In genomic region chr3:141192345-141192744, GRCh38 we compare ENCODE assay signal across 1 cellular context.
TF ChIP-seq lines count a peak whose summit lies in the region.

No MANE protein-coding gene starts in this region.

TF ChIP-seq in K562, 482 proteins besides CTCF, POLR2A, EP300 and RAD21 (continued from another document):
- no peak for TF ChIP-seq STAT6 (CRISPR knock-in tag; IDR thresholded peaks at IDR 0.05)
- 0 out of 2 replicates have a peak, but pooled peaks have one; percentile 15 for TF ChIP-seq TEAD4 (IDR thresholded peaks at IDR 0.05; ENCODE audit: low read length)
- TF ChIP-seq TEAD4 (CRISPR knock-in tag; IDR thresholded peaks at IDR 0.05; ENCODE audit: borderline replicate concordance): no peak
- no peak for TF ChIP-seq SNIP1 (IDR thresholded peaks at IDR 0.05; ENCODE audit: low read depth)
- TF ChIP-seq NR2F6 (CRISPR knock-in tag; IDR thresholded peaks at IDR 0.05): no peak
- TF ChIP-seq RBFOX2 (IDR thresholded peaks at IDR 0.05; ENCODE audit: low read depth, low read length): no peak
- TF ChIP-seq MYBL2 (IDR thresholded peaks at IDR 0.05; ENCODE audit: low read depth): no peak
- no peak for TF ChIP-seq MYBL2 (CRISPR knock-in tag; IDR thresholded peaks at IDR 0.05; ENCODE audit: borderline replicate concordance)
- TF ChIP-seq KLF10 (CRISPR knock-in tag; IDR thresholded peaks at IDR 0.05): no peak
- no peak for TF ChIP-seq THRAP3 (IDR thresholded peaks at IDR 0.05; ENCODE audit: borderline replicate concordance)
- TF ChIP-seq ZNF449 (CRISPR knock-in tag; IDR thresholded peaks at IDR 0.05): no peak
- peak; percentile 50; the same call in 1 of the 2 replicates for TF ChIP-seq CTBP1 (IDR thresholded peaks at IDR 0.05; ENCODE audit: borderline replicate concordance)
- TF ChIP-seq RCOR1 (IDR thresholded peaks at IDR 0.05; ENCODE audit: borderline replicate concordance in 1 of 2, low read depth in 2 of 2, low read length in 2 of 2): peak in 1 of 2 experiments; percentile 41; a peak in 1 of 4 replicates
- no peak for TF ChIP-seq SNAPC5 (CRISPR knock-in tag; IDR thresholded peaks at IDR 0.05)
- no peak for TF ChIP-seq SIN3A (IDR thresholded peaks at IDR 0.05; ENCODE audit: borderline replicate concordance in 2 of 2, control insufficient read depth in 1 of 2, low read depth in 2 of 2, low read length in 2 of 2)
- TF ChIP-seq MTA3 (IDR thresholded peaks at IDR 0.05; ENCODE audit: borderline replicate concordance): no peak
- TF ChIP-seq ARHGAP35 (IDR thresholded peaks at IDR 0.05; ENCODE audit: partially characterized antibody): no peak
- no peak for TF ChIP-seq CTCFL (IDR thresholded peaks at IDR 0.05; ENCODE audit: borderline replicate concordance, insufficient read depth, low read depth, low read length, poor library complexity, severe bottlenecking)
- TF ChIP-seq SMARCB1 (IDR thresholded peaks at IDR 0.05; ENCODE audit: insufficient read length, low read depth): no peak
- TF ChIP-seq ZNF717 (CRISPR knock-in tag; IDR thresholded peaks at IDR 0.05): no peak
- no peak for TF ChIP-seq ZNF175 (CRISPR knock-in tag; IDR thresholded peaks at IDR 0.05; ENCODE audit: low read depth)
- TF ChIP-seq NBN (IDR thresholded peaks at IDR 0.05; ENCODE audit: low read depth): no peak
- TF ChIP-seq CREB3 (tag; conservative IDR thresholded peaks at IDR 0.05; ENCODE audit: low read depth): no peak
- TF ChIP-seq TGIF2 (CRISPR knock-in tag; IDR thresholded peaks at IDR 0.05): no peak
- no peak for TF ChIP-seq ZBTB1 (CRISPR knock-in tag; IDR thresholded peaks at IDR 0.05; ENCODE audit: borderline replicate concordance, low read depth)
- TF ChIP-seq NCOA2 (IDR thresholded peaks at IDR 0.05; ENCODE audit: partially characterized antibody in 2 of 2): no peak
- no peak for TF ChIP-seq ZNF140 (CRISPR knock-in tag; IDR thresholded peaks at IDR 0.05)
- no peak for TF ChIP-seq ZNF354B (CRISPR knock-in tag; IDR thresholded peaks at IDR 0.05)
- TF ChIP-seq ATF7 (IDR thresholded peaks at IDR 0.05): peak; percentile 49; the same call in 1 of the 2 replicates
- TF ChIP-seq ZMIZ1 (IDR thresholded peaks at IDR 0.05; ENCODE audit: low read depth in 2 of 2, low read length in 2 of 2): 0 out of 4 replicates have a peak, but pooled peaks of 1 of the 2 experiments have one; percentile 39
- no peak for TF ChIP-seq SRSF1 (IDR thresholded peaks at IDR 0.05; ENCODE audit: low read depth, low read length)
- no peak for TF ChIP-seq RBM17 (IDR thresholded peaks at IDR 0.05; ENCODE audit: borderline replicate concordance, low read depth, low read length)
